1 cellular context compared by ENCODE assay signal in the genomic region with DNA sequence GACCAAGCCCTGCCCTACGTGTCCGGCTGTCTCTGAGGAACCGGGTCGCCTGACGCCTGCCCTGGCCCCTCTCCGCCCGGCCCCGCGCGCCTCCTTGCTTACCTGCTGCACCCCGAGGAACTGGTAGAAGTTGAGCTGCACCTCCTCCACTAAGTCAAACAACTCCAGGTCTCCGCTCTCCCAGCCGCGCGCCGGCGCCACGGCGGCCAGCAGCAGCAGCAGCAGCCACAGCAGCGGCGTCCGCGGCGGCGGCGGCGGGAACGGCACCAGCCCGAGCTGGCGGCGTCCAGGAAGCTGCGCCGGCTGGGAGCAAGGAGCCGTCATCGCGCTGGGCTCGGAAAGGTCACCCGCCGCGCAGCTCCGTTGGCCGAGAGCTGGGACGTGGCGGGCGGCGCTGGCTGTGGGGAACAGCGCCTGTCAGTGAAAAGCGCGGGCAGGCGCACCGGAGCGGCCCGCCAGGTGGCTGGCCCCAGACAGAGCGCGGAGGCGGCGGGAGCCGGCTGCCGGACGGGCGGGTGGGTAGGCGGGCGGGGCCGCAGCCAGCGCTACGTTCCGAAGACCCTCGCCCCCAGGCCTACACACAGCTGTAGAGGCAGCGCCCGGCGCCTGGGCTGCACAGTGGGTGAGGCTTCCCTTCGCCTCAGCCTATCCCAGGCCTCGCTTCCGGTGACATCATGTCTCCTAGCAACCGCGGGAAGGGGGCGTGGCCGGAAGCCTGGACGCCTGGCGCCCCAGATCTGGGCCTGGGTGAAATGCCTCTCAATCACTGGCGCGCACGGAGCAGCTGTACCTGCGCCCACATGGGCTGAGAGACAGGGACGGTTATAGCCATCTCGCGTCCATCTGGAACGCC.
TF ChIP-seq lines count a peak whose summit lies in the region.

TSS of gene DNAJC1 (minus strand) at position 620 of the 853 bp plus-strand sequence. CDS start at position 324, 296 bp downstream.

TF ChIP-seq in HEK293, 187 proteins besides CTCF, POLR2A, EP300 and RAD21 (continued from another document):
- TF ChIP-seq, protein P1, sequence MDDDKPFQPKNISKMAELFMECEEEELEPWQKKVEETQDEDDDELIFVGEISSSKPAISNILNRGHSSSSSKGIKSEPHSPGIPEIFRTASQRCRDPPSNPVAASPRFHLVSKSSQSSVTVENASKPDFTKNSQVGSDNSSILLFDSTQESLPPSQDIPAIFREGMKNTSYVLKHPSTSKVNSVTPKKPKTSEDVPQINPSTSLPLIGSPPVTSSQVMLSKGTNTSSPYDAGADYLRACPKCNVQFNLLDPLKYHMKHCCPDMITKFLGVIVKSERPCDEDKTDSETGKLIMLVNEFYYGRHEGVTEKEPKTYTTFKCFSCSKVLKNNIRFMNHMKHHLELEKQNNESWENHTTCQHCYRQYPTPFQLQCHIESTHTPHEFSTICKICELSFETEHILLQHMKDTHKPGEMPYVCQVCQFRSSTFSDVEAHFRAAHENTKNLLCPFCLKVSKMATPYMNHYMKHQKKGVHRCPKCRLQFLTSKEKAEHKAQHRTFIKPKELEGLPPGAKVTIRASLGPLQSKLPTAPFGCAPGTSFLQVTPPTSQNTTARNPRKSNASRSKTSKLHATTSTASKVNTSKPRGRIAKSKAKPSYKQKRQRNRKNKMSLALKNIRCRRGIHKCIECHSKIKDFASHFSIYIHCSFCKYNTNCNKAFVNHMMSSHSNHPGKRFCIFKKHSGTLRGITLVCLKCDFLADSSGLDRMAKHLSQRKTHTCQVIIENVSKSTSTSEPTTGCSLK (tag by site-specific recombination; IDR thresholded peaks at IDR 0.05): no peak
- TF ChIP-seq ZNF560 (tag by site-specific recombination; IDR thresholded peaks at IDR 0.05; ENCODE audit: borderline replicate concordance): no peak
- TF ChIP-seq ZNF157 (tag by site-specific recombination; IDR thresholded peaks at IDR 0.05): no peak
- TF ChIP-seq, protein P2, sequence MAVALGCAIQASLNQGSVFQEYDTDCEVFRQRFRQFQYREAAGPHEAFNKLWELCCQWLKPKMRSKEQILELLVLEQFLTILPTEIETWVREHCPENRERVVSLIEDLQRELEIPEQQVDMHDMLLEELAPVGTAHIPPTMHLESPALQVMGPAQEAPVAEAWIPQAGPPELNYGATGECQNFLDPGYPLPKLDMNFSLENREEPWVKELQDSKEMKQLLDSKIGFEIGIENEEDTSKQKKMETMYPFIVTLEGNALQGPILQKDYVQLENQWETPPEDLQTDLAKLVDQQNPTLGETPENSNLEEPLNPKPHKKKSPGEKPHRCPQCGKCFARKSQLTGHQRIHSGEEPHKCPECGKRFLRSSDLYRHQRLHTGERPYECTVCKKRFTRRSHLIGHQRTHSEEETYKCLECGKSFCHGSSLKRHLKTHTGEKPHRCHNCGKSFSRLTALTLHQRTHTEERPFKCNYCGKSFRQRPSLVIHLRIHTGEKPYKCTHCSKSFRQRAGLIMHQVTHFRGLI (tag by site-specific recombination; IDR thresholded peaks at IDR 0.05): peak; percentile 68; the same call in 1 of the 2 replicates
- TF ChIP-seq ZNF777 (tag by site-specific recombination; IDR thresholded peaks at IDR 0.05; ENCODE audit: borderline replicate concordance): no peak
- TF ChIP-seq KLF7 (tag by site-specific recombination; IDR thresholded peaks at IDR 0.05; ENCODE audit: borderline replicate concordance): no peak; the same call in 1 of the 2 replicates
- TF ChIP-seq ZBTB1 (tag by site-specific recombination; IDR thresholded peaks at IDR 0.05): no peak
- TF ChIP-seq TRIM28 (IDR thresholded peaks at IDR 0.05; ENCODE audit: borderline replicate concordance, low read length): no peak
